Comparison of ENCODE assay signal across 8 cellular contexts in the genomic region with DNA sequence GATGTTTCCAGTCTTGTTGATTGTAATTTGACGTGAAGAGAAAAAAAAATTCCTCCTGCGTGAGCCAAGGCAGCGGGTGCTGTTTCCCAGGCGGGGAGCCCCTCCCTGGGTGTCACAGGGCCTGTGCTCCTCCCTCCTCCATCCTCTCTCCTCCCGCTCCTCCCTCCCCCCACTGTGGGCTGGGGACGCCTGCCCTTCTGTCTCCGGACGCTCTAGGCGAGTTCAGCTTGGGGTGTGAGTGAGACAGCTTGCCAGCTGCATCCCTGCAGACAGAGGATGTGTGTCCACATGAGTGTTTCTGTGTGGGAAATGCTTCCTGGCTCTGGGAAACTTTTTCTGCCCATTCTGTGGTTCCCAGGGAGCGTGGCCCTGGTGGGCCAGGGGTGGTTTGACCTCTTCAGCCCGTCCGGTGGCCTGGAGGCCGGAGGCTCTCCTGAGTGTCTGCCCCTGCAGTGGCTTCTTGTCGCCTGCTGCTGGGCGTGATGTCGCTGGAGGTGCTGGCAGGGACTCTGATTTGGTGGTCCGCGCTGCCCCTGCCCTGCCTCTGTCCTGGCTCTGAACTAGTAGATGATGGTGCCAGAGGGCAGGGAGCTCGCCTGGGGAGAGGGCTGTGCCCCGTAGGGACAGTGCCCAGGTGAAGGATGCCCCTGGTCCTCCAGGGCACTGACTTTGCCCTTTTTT.
DNase-seq lines count a peak whose midpoint lies in the region; ATAC-seq and TF ChIP-seq lines count a peak whose summit lies in the region.

No MANE protein-coding gene starts in this region.

- intact Hi-C loops in gastrocnemius medialis (cut with DNase I; ENCODE audit: low total_unique reads) = no loop called here

- peaks cover 8 to 19% of the 10 kb centered on the region in 2 donors for H3K4me1 ChIP-seq in gastrocnemius medialis

- no peaks in the 10 kb centered on the region for H3K9me3 ChIP-seq in gastrocnemius medialis

- no peak overlapping the region for H3K4me3 ChIP-seq in cardiac fibroblast (replicated peaks in 1 of 2; ENCODE audit: low read depth in 2 of 2, low read length in 2 of 2)
- H3K4me3 ChIP-seq in gastrocnemius medialis = no peak overlapping the region

- H3K27me3 ChIP-seq in layer of hippocampus (ENCODE audit: control insufficient read depth, insufficient read depth, low read length) (no peaks in the 10 kb centered on the region), gastrocnemius medialis (no peaks in the 10 kb centered on the region)

- H3K36me3 ChIP-seq in gastrocnemius medialis = peaks cover 7 to 87% of the 10 kb centered on the region in 2 donors

- in situ Hi-C loops in gastrocnemius medialis (cut with MboI; ENCODE audit: low sequenced_read_pairs in 4 of 4) = no loop called here

- no peak for TF ChIP-seq POLR2A in gastrocnemius medialis (IDR thresholded peaks at IDR 0.05)

- TF ChIP-seq CTCF in cardiac fibroblast (IDR thresholded peaks at IDR 0.05; ENCODE audit: low read depth, low read length) = no peak
- no peak for TF ChIP-seq CTCF in gastrocnemius medialis (IDR thresholded peaks at IDR 0.05 in 4 of 5, conservative IDR thresholded peaks at IDR 0.05 in 1 of 5)

- peak overlapping the region; percentile 91 for H3K27ac ChIP-seq in layer of hippocampus (ENCODE audit: low read depth, low read length)
- peak overlapping the region; percentile 61 to 82 (median 72) for H3K27ac ChIP-seq in gastrocnemius medialis

- ATAC-seq in gastrocnemius medialis (peak; percentile 14 to 34), GM18520 (IDR thresholded peaks at IDR 0.05; ENCODE audit: unreplicated experiment) (no peak)

- DNase-seq in NCI-H2196 (lab: John Stamatoyannopoulos, UW; ENCODE audit: unreplicated experiment) (peak; percentile 80), cardiac fibroblast (ENCODE audit: low read depth in 2 of 2) (peak; percentile 13 to 45), gastrocnemius medialis (peak in 1 of 2 donors; percentile 45), NCI-H1092 (lab: John Stamatoyannopoulos, UW) (no peak), SK-N-DZ (ENCODE audit: low spot score) (no peak), NCI-H146 (lab: John Stamatoyannopoulos, UW) (no peak)

Comparison
In these comparisons a context has a peak if more than half of its experiments do, and no peak if none do; other contexts are left out.
1. DNase-seq: peak in NCI-H2196 (single experiment) and cardiac fibroblast (2 of 2); none in NCI-H1092 (single experiment), SK-N-DZ (single experiment) and NCI-H146 (single experiment).